37 cellular contexts compared by ENCODE assay signal in the genomic region with DNA sequence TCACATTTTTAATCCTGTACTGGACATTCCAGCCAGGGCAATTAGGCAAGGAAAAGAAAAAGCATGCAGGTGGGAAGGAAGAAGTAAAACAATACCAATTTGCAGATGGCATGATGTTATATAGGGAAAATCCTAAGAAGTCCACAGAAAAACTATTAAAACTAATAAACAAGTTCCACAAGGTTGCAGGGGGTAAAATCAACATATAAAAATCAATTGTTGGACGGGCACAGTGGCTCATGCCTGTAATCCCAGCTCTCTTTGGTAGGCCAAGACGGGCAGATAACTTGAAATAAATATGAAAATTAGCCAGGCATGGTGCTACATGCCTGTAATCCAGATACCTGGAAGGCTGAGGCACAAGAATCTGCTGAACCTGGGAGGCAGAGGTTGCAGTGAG.
"Had no signal": no experiment of that assay in that cellular context is flagged by ENCODE, and none has a peak within 500 bp of the region (broad histone marks: within the 10 kb centered on the region; RNA-seq: fewer than 3 reads in every experiment).

No MANE protein-coding gene starts in this region.

- H3K4me1 Mint-ChIP-seq: activated CD4-positive, alpha-beta T cell treated with anti-CD3 and anti-CD28 coated beads for 36 hours; activated naive CD8-positive, alpha-beta T cell treated with anti-CD3 and anti-CD28 coated beads for 36 hours; brain; endodermal cell had no signal

- H3K9me3 ChIP-seq: adrenal gland, breast epithelium, colonic mucosa had no signal

- H3K27me3 Mint-ChIP-seq: activated CD4-positive, alpha-beta memory T cell treated with anti-CD3 and anti-CD28 coated beads for 36 hours; activated CD4-positive, alpha-beta T cell treated with anti-CD3 and anti-CD28 coated beads for 36 hours; activated CD4-positive, alpha-beta T cell treated with anti-CD3 and anti-CD28 coated beads, Interleukin-2, amount 10 ng/mL, durations not matched to agents 24 days and 14 days; activated CD8-positive, alpha-beta memory T cell treated with anti-CD3 and anti-CD28 coated beads, Interleukin-2, amount 10 ng/mL, durations not matched to agents 7 days and 5 days; activated naive CD4-positive, alpha-beta T cell treated with anti-CD3 and anti-CD28 coated beads, Interleukin-2, amount 50 U/mL, for 24 hours; activated naive CD8-positive, alpha-beta T cell treated with anti-CD3 and anti-CD28 coated beads for 36 hours; activated naive CD8-positive, alpha-beta T cell treated with anti-CD3 and anti-CD28 coated beads, Interleukin-2, amount 50 U/mL, for 24 hours; brain; dendritic cell treated with granulocyte-macrophage colony-stimulating factor and Interleukin-4, amounts not matched to agents 40 ng/mL and 50 ng/mL, for 4 days; T-cell had no signal

- H3K27ac ChIP-seq: adrenal gland, breast epithelium, cardiac muscle cell, colonic mucosa, dorsolateral prefrontal cortex had no signal

- ATAC-seq: activated CD4-positive, alpha-beta T cell treated with anti-CD3 and anti-CD28 coated beads for 36 hours; activated CD8-positive, alpha-beta memory T cell treated with anti-CD3 and anti-CD28 coated beads, Interleukin-2, amount 10 ng/mL, durations not matched to agents 7 days and 5 days; activated CD8-positive, alpha-beta T cell treated with anti-CD3 and anti-CD28 coated beads, Interleukin-2, amount 10 ng/mL, durations not matched to agents 7 days and 5 days; activated naive CD8-positive, alpha-beta T cell treated with anti-CD3 and anti-CD28 coated beads, Interleukin-2, amount 50 U/mL, for 24 hours; esophagus mucosa; T-cell had no signal

- H3K9me3 Mint-ChIP-seq: activated CD4-positive, alpha-beta memory T cell treated with anti-CD3 and anti-CD28 coated beads for 36 hours; activated CD4-positive, alpha-beta T cell treated with anti-CD3 and anti-CD28 coated beads, Interleukin-2, amount 10 ng/mL, durations not matched to agents 24 days and 14 days; activated naive CD4-positive, alpha-beta T cell treated with anti-CD3 and anti-CD28 coated beads for 36 hours; activated naive CD4-positive, alpha-beta T cell treated with anti-CD3 and anti-CD28 coated beads, Interleukin-2, amount 50 U/mL, for 24 hours; activated naive CD8-positive, alpha-beta T cell treated with anti-CD3 and anti-CD28 coated beads for 36 hours; activated naive CD8-positive, alpha-beta T cell treated with anti-CD3 and anti-CD28 coated beads, Interleukin-2, amount 50 U/mL, for 24 hours; activated T-helper 1 cell treated with anti-CD3 and anti-CD28 coated beads, Interleukin-12 subunit alpha, Interleukin-12 subunit beta, Interleukin-2, Interleukin-4 antibody, amounts not matched to agents 30 ng/mL and 10 ng/mL and 1 ng/mL, durations not matched to agents 14 hours and 24 hours and 36 hours; activated T-helper 2 cell treated with anti-CD3 and anti-CD28 coated beads, Interferon-gamma antibody, Interleukin-2, Interleukin-4, amounts not matched to agents 10 μg/mL and 5 μg/mL and 100 μg/mL, durations not matched to agents 14 hours and 24 hours and 36 hours; brain; dendritic cell treated with granulocyte-macrophage colony-stimulating factor and Interleukin-4, amounts not matched to agents 40 ng/mL and 50 ng/mL, for 4 days; endodermal cell; T-cell; T-helper 1 cell treated with Interleukin-12 subunit alpha and Interleukin-12 subunit beta and Interleukin-4 antibody, amounts not matched to agents 30 μg/mL and 1 μg/mL, for 36 hours; T-helper 2 cell treated with Interferon-gamma antibody and Interleukin-4, amounts not matched to agents 5 μg/mL and 100 μg/mL, for 36 hours had no signal

- H3K27me3 ChIP-seq: adrenal gland, breast epithelium, cardiac muscle cell, colonic mucosa, dorsolateral prefrontal cortex had no signal

- H3K4me3 ChIP-seq: adrenal gland, breast epithelium, cardiac muscle cell, colonic mucosa, dorsolateral prefrontal cortex had no signal

- DNase-seq: activated CD4-positive, alpha-beta memory T cell treated with anti-CD3 and anti-CD28 coated beads for 36 hours; activated CD4-positive, alpha-beta T cell treated with anti-CD3 and anti-CD28 coated beads for 36 hours; activated CD4-positive, alpha-beta T cell treated with anti-CD3 and anti-CD28 coated beads, Interleukin-2, amount 10 ng/mL, durations not matched to agents 24 days and 14 days; activated CD4-positive, CD25-positive, alpha-beta regulatory T cell; activated CD4-positive, CD25-positive, alpha-beta regulatory T cell treated with anti-CD3 and anti-CD28 coated beads, Interleukin-2, amount 50 U/mL, for 72 hours; activated CD8-positive, alpha-beta memory T cell treated with anti-CD3 and anti-CD28 coated beads, Interleukin-2, amount 10 ng/mL, durations not matched to agents 7 days and 5 days; activated CD8-positive, alpha-beta memory T cell treated with anti-CD3 and anti-CD28 coated beads, Interleukin-2, amount 50 U/mL, for 4 hours; activated CD8-positive, alpha-beta T cell treated with anti-CD3 and anti-CD28 coated beads, Interleukin-2, amount 10 ng/mL, durations not matched to agents 7 days and 5 days; activated effector memory CD4-positive, alpha-beta T cell treated with anti-CD3 and anti-CD28 coated beads, Interleukin-2, amount 50 U/mL, for 16 hours; activated naive CD4-positive, alpha-beta T cell treated with anti-CD3 and anti-CD28 coated beads for 36 hours; activated naive CD8-positive, alpha-beta T cell treated with anti-CD3 and anti-CD28 coated beads for 36 hours; activated naive CD8-positive, alpha-beta T cell treated with anti-CD3 and anti-CD28 coated beads, Interleukin-2, amount 50 U/mL, for 24 hours; activated T-cell treated with anti-CD3 and anti-CD28 coated beads, Interleukin-2, amount 50 U/mL, for 1 hour; activated T-cell treated with anti-CD3 and anti-CD28 coated beads, Interleukin-2, amount 50 U/mL, for 48 hours; adrenal gland; amygdala; aorta; central memory CD4-positive, alpha-beta T cell; cerebellar nuclear complex; colonic mucosa; dorsolateral prefrontal cortex; effector memory CD4-positive, alpha-beta T cell; endodermal cell; foreskin fibroblast; head of caudate nucleus; T-cell; T1000 had no signal

- H3K4me3 Mint-ChIP-seq: activated CD4-positive, alpha-beta memory T cell treated with anti-CD3 and anti-CD28 coated beads for 36 hours; activated CD4-positive, alpha-beta T cell treated with anti-CD3 and anti-CD28 coated beads for 36 hours; activated CD4-positive, alpha-beta T cell treated with anti-CD3 and anti-CD28 coated beads, Interleukin-2, amount 10 ng/mL, durations not matched to agents 24 days and 14 days; activated CD8-positive, alpha-beta memory T cell treated with anti-CD3 and anti-CD28 coated beads, Interleukin-2, amount 10 ng/mL, durations not matched to agents 7 days and 5 days; activated CD8-positive, alpha-beta T cell treated with anti-CD3 and anti-CD28 coated beads, Interleukin-2, amount 10 ng/mL, durations not matched to agents 7 days and 5 days; activated naive CD4-positive, alpha-beta T cell treated with anti-CD3 and anti-CD28 coated beads for 36 hours; activated naive CD4-positive, alpha-beta T cell treated with anti-CD3 and anti-CD28 coated beads, Interleukin-2, amount 50 U/mL, for 24 hours; activated naive CD8-positive, alpha-beta T cell treated with anti-CD3 and anti-CD28 coated beads for 36 hours; activated naive CD8-positive, alpha-beta T cell treated with anti-CD3 and anti-CD28 coated beads, Interleukin-2, amount 50 U/mL, for 24 hours; activated T-helper 1 cell treated with anti-CD3 and anti-CD28 coated beads, Interleukin-12 subunit alpha, Interleukin-12 subunit beta, Interleukin-2, Interleukin-4 antibody, amounts not matched to agents 30 ng/mL and 10 ng/mL and 1 ng/mL, durations not matched to agents 14 hours and 24 hours and 36 hours; brain; dendritic cell treated with granulocyte-macrophage colony-stimulating factor and Interleukin-4, amounts not matched to agents 40 ng/mL and 50 ng/mL, for 4 days; endodermal cell; T-helper 1 cell treated with Interleukin-12 subunit alpha and Interleukin-12 subunit beta and Interleukin-4 antibody, amounts not matched to agents 30 μg/mL and 1 μg/mL, for 36 hours; T-helper 2 cell treated with Interferon-gamma antibody and Interleukin-4, amounts not matched to agents 5 μg/mL and 100 μg/mL, for 36 hours had no signal

- H3K4me1 ChIP-seq: breast epithelium, colonic mucosa had no signal

- H3K27ac Mint-ChIP-seq: activated CD4-positive, alpha-beta memory T cell treated with anti-CD3 and anti-CD28 coated beads for 36 hours; activated CD4-positive, alpha-beta T cell treated with anti-CD3 and anti-CD28 coated beads for 36 hours; activated CD4-positive, alpha-beta T cell treated with anti-CD3 and anti-CD28 coated beads, Interleukin-2, amount 10 ng/mL, durations not matched to agents 24 days and 14 days; activated CD8-positive, alpha-beta memory T cell treated with anti-CD3 and anti-CD28 coated beads, Interleukin-2, amount 10 ng/mL, durations not matched to agents 7 days and 5 days; activated CD8-positive, alpha-beta T cell treated with anti-CD3 and anti-CD28 coated beads, Interleukin-2, amount 10 ng/mL, durations not matched to agents 7 days and 5 days; activated naive CD4-positive, alpha-beta T cell treated with anti-CD3 and anti-CD28 coated beads for 36 hours; activated naive CD4-positive, alpha-beta T cell treated with anti-CD3 and anti-CD28 coated beads, Interleukin-2, amount 50 U/mL, for 24 hours; activated naive CD8-positive, alpha-beta T cell treated with anti-CD3 and anti-CD28 coated beads for 36 hours; activated naive CD8-positive, alpha-beta T cell treated with anti-CD3 and anti-CD28 coated beads, Interleukin-2, amount 50 U/mL, for 24 hours; activated T-helper 1 cell treated with anti-CD3 and anti-CD28 coated beads, Interleukin-12 subunit alpha, Interleukin-12 subunit beta, Interleukin-2, Interleukin-4 antibody, amounts not matched to agents 30 ng/mL and 10 ng/mL and 1 ng/mL, durations not matched to agents 14 hours and 24 hours and 36 hours; activated T-helper 2 cell treated with anti-CD3 and anti-CD28 coated beads, Interferon-gamma antibody, Interleukin-2, Interleukin-4, amounts not matched to agents 10 μg/mL and 5 μg/mL and 100 μg/mL, durations not matched to agents 14 hours and 24 hours and 36 hours; dendritic cell treated with granulocyte-macrophage colony-stimulating factor and Interleukin-4, amounts not matched to agents 40 ng/mL and 50 ng/mL, for 4 days; endodermal cell; T-cell; T-helper 1 cell treated with Interleukin-12 subunit alpha and Interleukin-12 subunit beta and Interleukin-4 antibody, amounts not matched to agents 30 μg/mL and 1 μg/mL, for 36 hours; T-helper 2 cell treated with Interferon-gamma antibody and Interleukin-4, amounts not matched to agents 5 μg/mL and 100 μg/mL, for 36 hours had no signal
